Comparison of ENCODE assay signal across 26 cellular contexts in genomic region chr3:30457081-30457480, GRCh38.
"Had no signal": no experiment of that assay in that cellular context is flagged by ENCODE, and none has a peak within 500 bp of the region (broad histone marks: within the 10 kb centered on the region; RNA-seq: fewer than 3 reads in every experiment).

No MANE protein-coding gene starts in this region.

- H3K27me3 ChIP-seq: brain microvascular endothelial cell, heart left ventricle, ovary, testis, transverse colon had no signal

- H3K9me3 ChIP-seq: lower lobe of right lung, ovary, testis had no signal

- DNase-seq: activated CD4-positive, alpha-beta memory T cell treated with anti-CD3 and anti-CD28 coated beads, Interleukin-2, amount 10 ng/mL, durations not matched to agents 7 days and 5 days; activated CD4-positive, alpha-beta T cell treated with anti-CD3 and anti-CD28 coated beads, Interleukin-2, amount 10 ng/mL, durations not matched to agents 24 days and 14 days; activated CD4-positive, CD25-positive, alpha-beta regulatory T cell treated with anti-CD3 and anti-CD28 coated beads, Interleukin-2, amount 50 U/mL, for 72 hours; activated CD8-positive, alpha-beta memory T cell treated with anti-CD3 and anti-CD28 coated beads, Interleukin-2, amount 50 U/mL, for 48 hours; activated gamma-delta T cell; activated naive CD4-positive, alpha-beta T cell treated with anti-CD3 and anti-CD28 coated beads, Interleukin-2, amount 10 ng/mL, durations not matched to agents 7 days and 5 days; activated naive CD8-positive, alpha-beta T cell treated with anti-CD3 and anti-CD28 coated beads, Interleukin-2, amount 10 ng/mL, durations not matched to agents 7 days and 5 days; activated T-cell treated with anti-CD3 and anti-CD28 coated beads, Interleukin-2, amount 50 U/mL, for 24 hours; amniotic stem cell; brain microvascular endothelial cell; cortex of kidney; foreskin fibroblast; heart left ventricle; hypothalamus; immature natural killer cell; lower lobe of right lung; mesenchymal stem cell; naive B cell; ovary; stimulated activated CD4-positive, alpha-beta T cell treated with anti-CD3 and anti-CD28 coated beads, Interleukin-2, amount 100 ng/mL, for 48 hours; stimulated activated naive CD4-positive, alpha-beta T cell treated with Interleukin-2 at 50 U/mL for 16 hours; SW 1271; T-helper 9 cell; testis; transverse colon; WERI-Rb-1 had no signal

- H3K36me3 ChIP-seq: brain microvascular endothelial cell, heart left ventricle, lower lobe of right lung, ovary, transverse colon, WERI-Rb-1 had no signal

- ATAC-seq: heart left ventricle, lower lobe of right lung had no signal

- H3K27ac ChIP-seq: brain microvascular endothelial cell, lower lobe of right lung, ovary, testis, WERI-Rb-1 had no signal

- H3K4me3 ChIP-seq: heart left ventricle, lower lobe of right lung, ovary, testis, transverse colon had no signal

- H3K4me1 ChIP-seq: testis had no signal
